In the genomic region with DNA sequence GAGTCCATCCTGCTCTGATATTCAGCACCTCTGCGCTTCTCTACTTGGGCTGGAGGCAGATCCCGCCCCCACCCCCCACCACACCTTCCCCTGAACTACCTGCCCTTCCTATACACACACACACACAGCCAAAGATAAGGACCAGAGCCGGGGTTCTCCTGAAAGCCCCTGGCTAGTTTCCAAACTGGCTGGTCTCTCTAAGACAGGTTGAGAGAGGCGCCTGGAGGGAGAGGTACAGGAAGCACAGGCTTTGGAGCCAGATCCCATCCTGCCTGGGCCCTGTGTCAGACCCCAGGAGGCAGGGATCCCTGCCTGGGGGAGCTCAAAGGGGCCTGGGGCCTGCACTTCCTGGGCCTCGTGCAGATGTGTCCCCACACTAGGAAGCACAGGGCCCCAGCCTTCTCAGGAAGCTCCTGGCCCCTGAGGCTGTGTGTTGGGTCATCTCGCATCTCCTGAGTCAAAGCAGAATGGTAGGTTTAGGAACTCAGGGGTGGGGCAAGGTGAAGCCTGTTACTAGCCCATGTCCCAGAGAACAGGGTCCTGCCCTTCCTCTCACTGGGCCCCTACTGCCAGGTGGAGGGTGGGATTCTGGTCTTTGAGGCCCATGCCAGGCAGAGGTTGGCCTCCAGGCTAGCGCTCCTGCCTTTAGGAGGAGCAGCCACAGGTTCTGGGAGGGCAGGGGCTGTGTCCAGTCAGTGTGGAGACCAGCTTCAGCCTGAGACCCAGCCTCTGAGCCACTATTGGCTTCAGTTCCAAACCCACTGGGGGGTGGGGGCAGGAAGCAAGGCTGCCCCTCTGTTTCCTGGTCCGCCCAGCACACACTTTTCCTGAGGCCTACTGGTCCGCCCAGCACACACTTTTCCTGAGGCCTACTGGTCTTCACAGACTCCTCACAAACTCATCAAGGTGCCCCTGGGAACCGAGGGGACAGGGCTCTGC, we compare ENCODE assay signal across 12 cellular contexts. TPM values are rescaled to one million over a fixed set of nuclear protein-coding genes. Genes with fewer than 3 reads are reported as not detected.
DNase-seq lines count a peak whose midpoint lies in the region; ATAC-seq and TF ChIP-seq lines count a peak whose summit lies in the region.
"Had no signal": no experiment of that assay in that cellular context is flagged by ENCODE, and none has a peak within 500 bp of the region (broad histone marks: within the 10 kb centered on the region; RNA-seq: fewer than 3 reads in every experiment).

No MANE protein-coding gene starts in this region.

- H3K27ac ChIP-seq in HUES48 (ENCODE audit: low read depth, low read length): peak overlapping the region; percentile 42
- peak overlapping the region; percentile 4 to 40 for H3K27ac ChIP-seq in breast epithelium

- no peak overlapping the region for H3K4me3 Mint-ChIP-seq in mesothelial cell of epicardium
- H3K4me3 Mint-ChIP-seq: activated T-helper 1 cell treated with anti-CD3 and anti-CD28 coated beads, Interleukin-12 subunit alpha, Interleukin-12 subunit beta, Interleukin-2, Interleukin-4 antibody, amounts not matched to agents 30 ng/mL and 10 ng/mL and 1 ng/mL, durations not matched to agents 14 hours and 24 hours and 36 hours; naive thymus-derived CD8-positive, alpha-beta T cell had no signal

- H3K4me1 Mint-ChIP-seq in mesothelial cell of epicardium: peaks cover 21% of the 10 kb centered on the region

- H3K36me3 Mint-ChIP-seq in mesothelial cell of epicardium: peaks cover 5% of the 10 kb centered on the region

- H3K4me1 ChIP-seq in HUES48 (ENCODE audit: control insufficient read depth, insufficient read depth, low read length): peaks cover 21% of the 10 kb centered on the region; the same call in 1 of the 2 replicates
- no peaks in the 10 kb centered on the region for H3K4me1 ChIP-seq in breast epithelium

- DNase-seq in CMK (ENCODE audit: low read depth): peak; percentile 65
- peak in 1 of 2 donors; percentile 32 for DNase-seq in breast epithelium (ENCODE audit: low spot score in 2 of 2)
- DNase-seq in mesothelial cell of epicardium (ENCODE audit: low spot score in 2 of 2, unreplicated experiment in 2 of 2): no peak
- no peak for DNase-seq in HuH-7 (ENCODE audit: low spot score)
- DNase-seq in NCI-H1930 (lab: John Stamatoyannopoulos, UW): no peak
- DNase-seq: activated CD4-positive, CD25-positive, alpha-beta regulatory T cell; naive thymus-derived CD8-positive, alpha-beta T cell had no signal

- intact Hi-C loops in breast epithelium (cut with DNase I; ENCODE audit: low total_unique reads): no loop called here

- H3K9me3 Mint-ChIP-seq in mesothelial cell of epicardium: no peaks in the 10 kb centered on the region
- H3K9me3 Mint-ChIP-seq: activated T-helper 1 cell treated with anti-CD3 and anti-CD28 coated beads, Interleukin-12 subunit alpha, Interleukin-12 subunit beta, Interleukin-2, Interleukin-4 antibody, amounts not matched to agents 30 ng/mL and 10 ng/mL and 1 ng/mL, durations not matched to agents 14 hours and 24 hours and 36 hours; naive thymus-derived CD8-positive, alpha-beta T cell had no signal

- peak overlapping the region; percentile 91 for H3K27ac Mint-ChIP-seq in mesothelial cell of epicardium
- H3K27ac Mint-ChIP-seq: activated T-helper 1 cell treated with anti-CD3 and anti-CD28 coated beads, Interleukin-12 subunit alpha, Interleukin-12 subunit beta, Interleukin-2, Interleukin-4 antibody, amounts not matched to agents 30 ng/mL and 10 ng/mL and 1 ng/mL, durations not matched to agents 14 hours and 24 hours and 36 hours had no signal

- TF ChIP-seq CTCF in breast epithelium (IDR thresholded peaks at IDR 0.05): no peak
- TF ChIP-seq CTCF in mesothelial cell of epicardium (IDR thresholded peaks at IDR 0.05; ENCODE audit: unreplicated experiment): no peak

- H3K27me3 ChIP-seq in HUES48 (ENCODE audit: control insufficient read depth, insufficient read depth, low read length) (no peaks in the 10 kb centered on the region), breast epithelium (no peaks in the 10 kb centered on the region)

- H3K36me3 ChIP-seq in HUES48 (ENCODE audit: control insufficient read depth, insufficient read depth, low read length) (peaks cover 32% of the 10 kb centered on the region), breast epithelium (no peaks in the 10 kb centered on the region)

- H3K4me3 ChIP-seq in HUES48 (ENCODE audit: low read depth, low read length): no peak overlapping the region
- H3K4me3 ChIP-seq in breast epithelium: no peak overlapping the region

- ATAC-seq in GM19035 (IDR thresholded peaks at IDR 0.05; ENCODE audit: unreplicated experiment): no peak
- ATAC-seq in HG03469 (IDR thresholded peaks at IDR 0.05; ENCODE audit: unreplicated experiment): no peak
- ATAC-seq: naive thymus-derived CD8-positive, alpha-beta T cell had no signal

- H3K9me3 ChIP-seq in HUES48 (ENCODE audit: control insufficient read depth, insufficient read depth, low read length) (no peaks in the 10 kb centered on the region), breast epithelium (no peaks in the 10 kb centered on the region)

- H3K9ac ChIP-seq in HUES48 (ENCODE audit: low read depth, low read length): no peak overlapping the region

- no peak for TF ChIP-seq POLR2A in breast epithelium (IDR thresholded peaks at IDR 0.05)

- H3K27me3 Mint-ChIP-seq in mesothelial cell of epicardium (ENCODE audit: low read depth): no peaks in the 10 kb centered on the region
- H3K27me3 Mint-ChIP-seq: naive thymus-derived CD8-positive, alpha-beta T cell had no signal

RNA-seq across cellular contexts. Expression of gene SLC5A10, which starts 16.1 kb away (rescaled TPM):
- under 1 TPM in 1 of 3 donors, not detected in 2; 0.29 TPM for total RNA-seq in breast epithelium
- total RNA-seq in mesothelial cell of epicardium: 0.14 to 0.25 TPM (median 0.24 TPM) in 3 replicates
- total RNA-seq: activated T-helper 1 cell treated with anti-CD3 and anti-CD28 coated beads, Interleukin-12 subunit alpha, Interleukin-12 subunit beta, Interleukin-2, Interleukin-4 antibody, amounts not matched to agents 30 ng/mL and 10 ng/mL and 1 ng/mL, durations not matched to agents 14 hours and 24 hours and 36 hours; epithelial cell of proximal tubule; naive thymus-derived CD8-positive, alpha-beta T cell had no signal

RNA-seq across cellular contexts. Expression of gene FAM83G, which starts 36.5 kb away (rescaled TPM):
- total RNA-seq in breast epithelium: 10 to 100 TPM in 1 of 3 donors, 1 to 10 TPM in 2; 1.8 to 11.0 (median 7.2) TPM
- 14.5 to 15.0 TPM (median 15.0 TPM) in 3 replicates for total RNA-seq in mesothelial cell of epicardium
